ENCODE assay signal across 15 cellular contexts in the genomic region with DNA sequence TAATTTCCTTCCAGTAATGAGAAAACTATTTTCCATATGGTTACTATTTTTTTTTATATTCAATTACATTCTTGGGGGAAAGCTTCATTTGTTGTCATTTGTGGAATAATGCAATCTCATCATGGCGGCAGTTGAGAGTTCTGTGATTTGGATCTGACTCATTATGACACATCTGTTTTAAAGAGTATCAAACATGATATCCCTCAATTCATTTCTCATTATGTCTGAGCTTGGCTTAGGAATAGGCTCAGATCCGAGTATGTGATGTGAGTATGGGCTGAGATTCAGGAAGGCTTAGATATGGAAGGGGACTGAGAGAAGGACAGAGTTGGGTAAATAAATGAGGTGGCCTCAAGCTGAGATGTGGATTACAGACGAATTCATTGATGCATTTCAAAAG.
DNase-seq lines count a peak whose midpoint lies in the region; ATAC-seq and TF ChIP-seq lines count a peak whose summit lies in the region.
"Had no signal": no experiment of that assay in that cellular context is flagged by ENCODE, and none has a peak within 500 bp of the region (broad histone marks: within the 10 kb centered on the region; RNA-seq: fewer than 3 reads in every experiment).

No MANE protein-coding gene starts in this region.

- TF ChIP-seq CTCF in AG04449 (IDR thresholded peaks at IDR 0.05; ENCODE audit: insufficient read depth, low read length, missing control alignments) (no peak), fibroblast of the aortic adventitia (IDR thresholded peaks at IDR 0.05; ENCODE audit: insufficient read depth, low read length) (no peak)

- DNase-seq in AG04449 (ENCODE audit: low read depth, low spot score) (peak; percentile 62), HCEC 1CT (peak; percentile 93), amniotic stem cell (lab: John Stamatoyannopoulos, UW) (peak; percentile 63), fibroblast of the aortic adventitia (ENCODE audit: low read depth) (peak; percentile 88), DMS153 (lab: John Stamatoyannopoulos, UW) (no peak)
- DNase-seq in activated CD4-positive, alpha-beta T cell treated with anti-CD3 and anti-CD28 coated beads, Interleukin-2, amount 50 U/mL, for 48 hours: no peak
- DNase-seq: activated CD4-positive, alpha-beta T cell treated with anti-CD3 and anti-CD28 coated beads for 4 hours; activated T-cell treated with anti-CD3 and anti-CD28 coated beads, Interleukin-2, amount 50 U/mL, for 72 hours; adrenal gland; stimulated activated CD4-positive, alpha-beta T cell treated with anti-CD3 and anti-CD28 coated beads, Interleukin-15, amount 100 ng/mL, for 24 hours; T-cell; tibial artery had no signal

- H3K4me3 ChIP-seq in AG04449 (ENCODE audit: low read depth, low read length) (no peak overlapping the region), fibroblast of the aortic adventitia (ENCODE audit: low read depth, low read length) (no peak overlapping the region)
- H3K4me3 ChIP-seq: adrenal gland, prostate gland, tibial artery had no signal

- CTCF ChIA-PET in AG04449 (lab: Yijun Ruan, JAX): no interaction called here

- ATAC-seq in HG03175 (IDR thresholded peaks at IDR 0.05; ENCODE audit: unreplicated experiment): no peak
- no peak for ATAC-seq in HG03378 (IDR thresholded peaks at IDR 0.05; ENCODE audit: unreplicated experiment)
- ATAC-seq: activated T-cell treated with anti-CD3 and anti-CD28 coated beads, Interleukin-2, amount 50 U/mL, for 72 hours; T-cell had no signal

- POLR2A ChIA-PET in AG04449 (lab: Yijun Ruan, JAX): interaction anchor here (0.6 to 0.8 kb wide), 2 partner anchors 41 to 387 kb away, joined by 3 read pairs; no protein-coding TSS in a partner anchor

Comparison
In these comparisons a context has a peak if more than half of its experiments do, and no peak if none do; other contexts are left out.
1. DNase-seq: peak in AG04449 (single experiment), HCEC 1CT (single experiment), amniotic stem cell (single experiment) and fibroblast of the aortic adventitia (single experiment); none in DMS153 (single experiment) and activated CD4-positive, alpha-beta T cell treated with anti-CD3 and anti-CD28 coated beads, Interleukin-2, amount 50 U/mL, for 48 hours (0 of 2).